1 cellular context compared by ENCODE assay signal in the genomic region with DNA sequence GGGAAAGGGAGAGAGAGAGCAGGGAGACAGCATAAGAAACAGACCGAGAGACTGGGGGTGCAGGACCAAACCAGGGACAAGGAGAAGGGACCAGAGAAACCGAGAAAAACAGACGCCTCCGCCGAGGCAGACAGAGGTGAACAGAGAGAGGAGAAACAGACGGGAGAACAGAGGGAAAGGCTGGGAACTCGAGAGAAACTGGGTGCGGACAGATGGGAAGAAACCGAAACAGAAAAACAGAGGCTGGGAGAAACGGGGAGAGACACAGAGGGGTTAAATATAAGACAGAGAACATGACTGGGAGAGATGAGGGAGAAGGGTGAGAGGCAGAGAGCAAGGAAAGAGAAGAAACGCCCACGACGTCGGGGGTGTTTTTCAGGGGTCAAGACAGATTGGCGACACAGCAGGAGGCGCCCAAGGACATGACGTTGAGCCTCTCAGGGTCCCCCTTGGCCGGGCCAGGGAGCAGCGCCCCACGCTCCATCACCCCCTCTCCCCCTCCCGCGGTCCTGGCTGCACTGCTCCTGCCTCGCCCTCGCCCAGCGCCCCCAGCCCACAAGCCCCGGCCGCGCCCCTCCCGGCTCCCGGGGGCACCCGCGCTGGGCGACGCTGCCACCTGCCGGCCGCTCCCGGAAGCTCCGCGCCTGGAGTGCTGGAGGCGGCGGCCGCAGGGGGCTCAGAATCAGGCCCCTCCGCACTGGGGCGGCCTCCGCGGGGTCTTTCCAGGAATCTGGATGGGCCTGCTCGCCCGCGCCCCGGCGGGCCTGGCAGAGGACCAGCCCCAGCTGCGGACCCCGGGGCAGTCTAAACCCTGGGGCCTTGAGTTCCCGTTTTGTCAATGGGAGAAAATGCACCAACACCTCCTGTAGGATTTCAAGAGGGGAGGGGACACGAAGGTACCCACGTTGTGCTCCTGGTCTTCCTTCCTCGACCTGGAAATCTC.
A peak's percentile ranks its signal among the peaks of the same experiment; 100 is the strongest.
TF ChIP-seq lines count a peak whose summit lies in the region.

No MANE protein-coding gene starts in this region.

TF ChIP-seq in K562, 482 proteins besides CTCF, POLR2A, EP300 and RAD21 (continued from another document):
- TF ChIP-seq, protein P1, sequence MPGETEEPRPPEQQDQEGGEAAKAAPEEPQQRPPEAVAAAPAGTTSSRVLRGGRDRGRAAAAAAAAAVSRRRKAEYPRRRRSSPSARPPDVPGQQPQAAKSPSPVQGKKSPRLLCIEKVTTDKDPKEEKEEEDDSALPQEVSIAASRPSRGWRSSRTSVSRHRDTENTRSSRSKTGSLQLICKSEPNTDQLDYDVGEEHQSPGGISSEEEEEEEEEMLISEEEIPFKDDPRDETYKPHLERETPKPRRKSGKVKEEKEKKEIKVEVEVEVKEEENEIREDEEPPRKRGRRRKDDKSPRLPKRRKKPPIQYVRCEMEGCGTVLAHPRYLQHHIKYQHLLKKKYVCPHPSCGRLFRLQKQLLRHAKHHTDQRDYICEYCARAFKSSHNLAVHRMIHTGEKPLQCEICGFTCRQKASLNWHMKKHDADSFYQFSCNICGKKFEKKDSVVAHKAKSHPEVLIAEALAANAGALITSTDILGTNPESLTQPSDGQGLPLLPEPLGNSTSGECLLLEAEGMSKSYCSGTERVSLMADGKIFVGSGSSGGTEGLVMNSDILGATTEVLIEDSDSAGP (CRISPR knock-in tag; IDR thresholded peaks at IDR 0.05), result no peak
- TF ChIP-seq GABPA (tag; conservative IDR thresholded peaks at IDR 0.05; ENCODE audit: low read depth) (0 out of 2 replicates have a peak, but pooled peaks have one; percentile 4), BRD4 (IDR thresholded peaks at IDR 0.05) (no peak), HMG20B (CRISPR knock-in tag; IDR thresholded peaks at IDR 0.05) (no peak)
